6 cellular contexts compared by ENCODE assay signal in the genomic region with DNA sequence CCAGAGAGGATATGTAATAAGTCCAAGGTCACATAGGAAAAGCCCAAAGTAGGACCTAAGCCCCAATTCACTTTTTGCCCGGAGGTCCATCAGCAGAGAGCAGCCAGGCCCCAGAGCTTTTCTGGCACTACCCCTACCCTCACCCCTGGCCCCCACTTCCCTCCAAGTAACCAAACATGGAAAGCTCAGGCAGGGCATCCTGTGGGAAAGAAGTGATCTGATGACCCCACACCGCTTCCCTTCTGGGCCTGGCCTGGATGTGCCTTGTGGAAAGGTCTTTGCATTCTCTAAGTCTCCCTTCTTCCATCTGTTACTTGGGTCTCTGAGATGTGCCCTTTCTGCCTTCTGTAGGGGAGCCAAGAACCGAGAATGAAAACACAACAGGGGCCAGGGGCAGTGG.
"Had no signal": no experiment of that assay in that cellular context is flagged by ENCODE, and none has a peak within 500 bp of the region (broad histone marks: within the 10 kb centered on the region; RNA-seq: fewer than 3 reads in every experiment).

No MANE protein-coding gene starts in this region.

- H3K4me3 ChIP-seq: GM23248, HAP-1, K562 had no signal

- DNase-seq: GM23248, HFFc6, IMR-90 had no signal

- H2AFZ ChIP-seq: GM23248 had no signal

- H3K9me3 ChIP-seq: HAP-1 had no signal

- H3K9ac ChIP-seq: GM23248 had no signal

- H3K36me3 ChIP-seq: HAP-1 had no signal

- H3K27ac Mint-ChIP-seq: HFFc6 had no signal

- H3K4me3 Mint-ChIP-seq: HFFc6 had no signal

- H3K27ac ChIP-seq: GM23248 had no signal

- H3K4me1 ChIP-seq: HAP-1 had no signal

- ATAC-seq: HCT116, K562 had no signal
